ENCODE assay signal across 7 cellular contexts in the genomic region with DNA sequence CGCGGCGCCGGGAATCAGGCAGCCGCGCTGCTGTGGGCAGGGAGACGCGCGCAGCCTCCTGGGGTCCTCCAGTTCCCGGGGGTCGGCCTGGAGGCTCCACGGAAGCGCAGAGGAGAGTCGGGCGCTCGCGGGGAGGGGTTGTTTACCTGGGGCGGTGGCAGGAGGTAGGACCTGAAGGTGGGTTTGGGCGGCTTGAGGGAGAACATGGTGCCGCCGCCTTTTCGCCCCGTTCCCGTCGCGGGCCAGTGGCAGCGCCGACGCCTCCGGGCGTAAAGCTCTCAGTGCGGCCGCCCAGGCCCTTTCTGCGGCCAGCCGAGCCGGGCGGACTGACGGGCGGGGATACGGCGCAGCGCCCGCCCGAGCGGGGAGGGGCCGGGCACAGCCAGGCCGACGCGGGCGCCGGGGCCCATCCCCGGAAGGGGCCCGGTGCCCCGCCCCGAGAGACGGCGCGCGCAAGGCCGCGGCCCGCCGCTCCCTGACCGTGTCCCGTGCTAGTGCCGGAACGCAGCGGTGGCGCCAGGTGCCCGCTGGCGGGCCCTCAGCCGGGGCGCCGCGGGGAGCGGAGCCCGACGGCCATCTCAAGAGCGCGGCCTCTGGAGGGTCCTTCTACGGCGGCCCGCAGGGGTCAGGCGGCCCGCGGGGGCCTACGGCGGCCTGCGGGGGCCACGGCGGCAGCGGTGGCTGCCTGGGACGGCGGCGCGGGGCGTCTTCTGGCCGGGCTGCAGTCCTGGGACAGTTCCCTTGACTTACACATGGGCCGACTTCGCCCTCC.
A peak's percentile ranks its signal among the peaks of the same experiment; 100 is the strongest.
DNase-seq lines count a peak whose midpoint lies in the region; ATAC-seq and TF ChIP-seq lines count a peak whose summit lies in the region.

A gene with protein sequence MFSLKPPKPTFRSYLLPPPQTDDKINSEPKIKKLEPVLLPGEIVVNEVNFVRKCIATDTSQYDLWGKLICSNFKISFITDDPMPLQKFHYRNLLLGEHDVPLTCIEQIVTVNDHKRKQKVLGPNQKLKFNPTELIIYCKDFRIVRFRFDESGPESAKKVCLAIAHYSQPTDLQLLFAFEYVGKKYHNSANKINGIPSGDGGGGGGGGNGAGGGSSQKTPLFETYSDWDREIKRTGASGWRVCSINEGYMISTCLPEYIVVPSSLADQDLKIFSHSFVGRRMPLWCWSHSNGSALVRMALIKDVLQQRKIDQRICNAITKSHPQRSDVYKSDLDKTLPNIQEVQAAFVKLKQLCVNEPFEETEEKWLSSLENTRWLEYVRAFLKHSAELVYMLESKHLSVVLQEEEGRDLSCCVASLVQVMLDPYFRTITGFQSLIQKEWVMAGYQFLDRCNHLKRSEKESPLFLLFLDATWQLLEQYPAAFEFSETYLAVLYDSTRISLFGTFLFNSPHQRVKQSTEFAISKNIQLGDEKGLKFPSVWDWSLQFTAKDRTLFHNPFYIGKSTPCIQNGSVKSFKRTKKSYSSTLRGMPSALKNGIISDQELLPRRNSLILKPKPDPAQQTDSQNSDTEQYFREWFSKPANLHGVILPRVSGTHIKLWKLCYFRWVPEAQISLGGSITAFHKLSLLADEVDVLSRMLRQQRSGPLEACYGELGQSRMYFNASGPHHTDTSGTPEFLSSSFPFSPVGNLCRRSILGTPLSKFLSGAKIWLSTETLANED (minus strand): TSS at position 328 of the 772 bp plus-strand sequence. CDS start 122 bp downstream, at position 206.

- no peak for TF ChIP-seq CTCF in WERI-Rb-1 (IDR thresholded peaks at IDR 0.05; ENCODE audit: low read depth, low read length)
- no peak for TF ChIP-seq CTCF in cardiac fibroblast (IDR thresholded peaks at IDR 0.05; ENCODE audit: low read depth, low read length)

- H3K4me3 ChIP-seq in WERI-Rb-1 (ENCODE audit: low read depth, low read length) (peak within 1 kb of the TSS; percentile 99), cardiac fibroblast (replicated peaks in 1 of 2; ENCODE audit: low read depth in 2 of 2, low read length in 2 of 2) (peak within 1 kb of the TSS; percentile 88 to 92)

- peak within 1 kb of the TSS; percentile 87 for H3K27ac ChIP-seq in WERI-Rb-1

- H3K9me3 ChIP-seq in WERI-Rb-1 (ENCODE audit: severe bottlenecking), result no peaks in the 10 kb centered on the region

- no peaks in the 10 kb centered on the region for H3K27me3 ChIP-seq in WERI-Rb-1 (ENCODE audit: insufficient read depth, low read depth, severe bottlenecking)

- DNase-seq in NCI-H1092 treated with DMSO at 0.1 percent for 48 hours (lab: John Stamatoyannopoulos, UW) (peak; percentile 47), WERI-Rb-1 (peak; percentile 58), cardiac fibroblast (ENCODE audit: low read depth in 2 of 2) (peak; percentile 75 to 90), iris pigment epithelial cell (ENCODE audit: low read depth) (peak; percentile 75)
- peak; percentile 50 to 60 for DNase-seq in stimulated activated CD4-positive, alpha-beta T cell treated with anti-CD3 and anti-CD28 coated beads, Interleukin-12 subunit alpha, Interleukin-12 subunit beta, amount 100 ng/mL, for 24 hours (ENCODE audit: low read depth in 2 of 2)

- peak; percentile 47 for ATAC-seq in GM18499 (IDR thresholded peaks at IDR 0.05; ENCODE audit: insufficient read depth, unreplicated experiment)
- ATAC-seq in HG02610 (IDR thresholded peaks at IDR 0.05; ENCODE audit: unreplicated experiment), result peak; percentile 85

- H3K36me3 ChIP-seq in WERI-Rb-1, result peaks cover 3% of the 10 kb centered on the region; the same call in 1 of the 2 replicates

Comparison
In these comparisons a context has a peak if more than half of its experiments do, and no peak if none do; other contexts are left out.
1. Peak in every context shown above with its lines: DNase-seq, ATAC-seq, H3K4me3 ChIP-seq and H3K27ac ChIP-seq.